1 cellular context compared by ENCODE assay signal in genomic region chr14:100994082-100994481, GRCh38.
TF ChIP-seq lines count a peak whose summit lies in the region.

No MANE protein-coding gene starts in this region.

TF ChIP-seq in IMR-90, 13 proteins besides CTCF, POLR2A, EP300 and RAD21:
- TF ChIP-seq NFE2L2 (IDR thresholded peaks at IDR 0.05; ENCODE audit: low read depth, low read length) (no peak), RFX5 (IDR thresholded peaks at IDR 0.05; ENCODE audit: low read depth, low read length) (no peak), MAFK (IDR thresholded peaks at IDR 0.05; ENCODE audit: low read depth, low read length) (no peak), MAZ (IDR thresholded peaks at IDR 0.05; ENCODE audit: borderline replicate concordance, low read depth, low read length) (no peak), FOS (IDR thresholded peaks at IDR 0.05; ENCODE audit: low read depth, low read length) (peak; percentile 34; the same call in 1 of the 2 replicates)
